Comparison of ENCODE assay signal across 8 cellular contexts in the genomic region with DNA sequence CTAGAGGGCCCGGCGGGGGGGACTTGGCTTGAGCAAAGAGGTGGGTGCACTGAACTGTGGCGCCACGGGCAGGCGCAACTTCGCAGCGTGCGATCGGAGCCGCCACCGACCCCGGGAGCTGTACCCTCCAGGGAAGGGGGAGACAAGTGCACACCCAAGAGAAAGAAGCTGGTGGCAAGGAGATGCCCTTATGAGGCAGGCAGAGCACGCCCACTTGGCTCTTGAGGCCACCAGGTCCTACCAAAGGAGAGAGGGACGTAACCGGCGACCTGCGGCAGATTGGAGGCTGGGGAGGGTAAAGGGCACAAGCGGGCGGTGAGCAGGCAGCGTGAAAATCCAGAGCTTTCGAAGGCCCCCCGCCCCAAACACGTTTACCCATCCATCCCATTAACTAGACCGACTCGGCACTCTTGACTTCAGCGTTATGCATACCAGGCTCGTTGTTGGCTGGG. TPM values are rescaled to one million over a fixed set of nuclear protein-coding genes. Genes with fewer than 3 reads are reported as not detected.
DNase-seq lines count a peak whose midpoint lies in the region; ATAC-seq and TF ChIP-seq lines count a peak whose summit lies in the region.

No MANE protein-coding gene starts in this region.

- POLR2A ChIA-PET in SK-N-SH (lab: Yijun Ruan, JAX): no interaction called here

- peak overlapping the region; percentile 72 for H2BK15ac ChIP-seq in neuronal stem cell (ENCODE audit: low read length)

- peaks cover 15% of the 10 kb centered on the region for H3F3A ChIP-seq in SK-N-SH (replicated peaks; ENCODE audit: insufficient read depth)

- H3K14ac ChIP-seq in neuronal stem cell (ENCODE audit: low read length): no peak overlapping the region

- H3K9me2 ChIP-seq in SK-N-SH: no peaks in the 10 kb centered on the region

- H3K79me1 ChIP-seq in neuronal stem cell (ENCODE audit: low read depth, low read length): no peaks in the 10 kb centered on the region

- peak overlapping the region; percentile 74 for H3K23ac ChIP-seq in neuronal stem cell (ENCODE audit: low read depth, low read length, poor library complexity)

- DNase-seq in SK-N-SH (peak; percentile 42), NCI-H345 (lab: John Stamatoyannopoulos, UW) (peak; percentile 33), coronary artery (ENCODE audit: low spot score) (no peak), neuronal stem cell (ENCODE audit: low spot score) (no peak), prostate gland (ENCODE audit: low spot score) (no peak), UCSD-AML1 (lab: John Stamatoyannopoulos, UW; ENCODE audit: unreplicated experiment) (no peak)
- DNase-seq in stimulated activated CD4-positive, alpha-beta T cell treated with anti-CD3 and anti-CD28 coated beads, Interleukin-2, amount 100 ng/mL, for 48 hours: no peak

- H2AFZ ChIP-seq in SK-N-SH (ENCODE audit: low read depth) (peak overlapping the region; percentile 90; the same call in 1 of the 2 replicates), neuronal stem cell (ENCODE audit: low read length) (peak overlapping the region; percentile 95)

- no peak for ATAC-seq in SK-N-SH treated with all-trans-retinoic acid at 6 μM for 48 hours

- H3K4me3 ChIP-seq in SK-N-SH (ENCODE audit: low read depth in 2 of 2, low read length in 1 of 2) (peak overlapping the region; percentile 51 to 64), coronary artery (peak overlapping the region; percentile 70), neuronal stem cell (ENCODE audit: low read length in 2 of 2) (peak overlapping the region; percentile 44 to 51), prostate gland (no peak overlapping the region)

- H3K27me3 ChIP-seq in SK-N-SH (ENCODE audit: insufficient read depth): peaks cover 26% of the 10 kb centered on the region; the same call in 1 of the 2 replicates
- H3K27me3 ChIP-seq in neuronal stem cell (ENCODE audit: control insufficient read depth in 3 of 3, insufficient read depth in 3 of 3, low read depth in 1 of 3, low read length in 3 of 3): peaks cover 52 to 89% (median 88%) of the 10 kb centered on the region in 3 experiments
- H3K27me3 ChIP-seq in prostate gland (replicated peaks; ENCODE audit: insufficient read depth): peaks cover 62% of the 10 kb centered on the region

- H3K4me1 ChIP-seq in SK-N-SH (ENCODE audit: control insufficient read depth in 1 of 2, insufficient read depth in 2 of 2, low read depth in 1 of 2, low read length in 1 of 2): peaks cover 19 to 36% of the 10 kb centered on the region in 2 experiments
- peaks cover 24 to 45% of the 10 kb centered on the region in 2 donors for H3K4me1 ChIP-seq in neuronal stem cell (ENCODE audit: control insufficient read depth in 2 of 2, insufficient read depth in 1 of 2, low read depth in 1 of 2, low read length in 2 of 2)
- H3K4me1 ChIP-seq in prostate gland (replicated peaks): peaks cover 11% of the 10 kb centered on the region

- peak overlapping the region; percentile 52 for H3K18ac ChIP-seq in neuronal stem cell (ENCODE audit: low read length)

- peak overlapping the region; percentile 13 for H2BK5ac ChIP-seq in neuronal stem cell (ENCODE audit: low read length)

- no peaks in the 10 kb centered on the region for H3K79me2 ChIP-seq in SK-N-SH (ENCODE audit: insufficient read depth)

- WGBS in SK-N-SH (ENCODE audit: low lambda C conversion rate): 26% methylated on average over 14 of the region's 27 CpGs
- WGBS in neuronal stem cell (ENCODE audit: extremely low coverage in 2 of 2, insufficient read length in 2 of 2, insufficient replicate concordance in 1 of 2), 2 donors: no CpG with 5 or more reads among the region's 27 CpGs
- 2% methylated on average over 17 of the region's 27 CpGs for WGBS in prostate gland

- no peak overlapping the region for H2BK120ac ChIP-seq in neuronal stem cell (ENCODE audit: low read depth, low read length)

- H3K9ac ChIP-seq in SK-N-SH: peak overlapping the region; percentile 27; the same call in 1 of the 2 replicates
- H3K9ac ChIP-seq in neuronal stem cell (ENCODE audit: low read depth, low read length, poor library complexity): no peak overlapping the region

- H3K4me2 ChIP-seq in SK-N-SH: peak overlapping the region; percentile 75
- H3K4me2 ChIP-seq in neuronal stem cell (ENCODE audit: insufficient read depth, low read length, poor library complexity, severe bottlenecking): peak overlapping the region; percentile 98

- TF ChIP-seq CTCF in SK-N-SH (IDR thresholded peaks at IDR 0.05): no peak
- no peak for TF ChIP-seq CTCF in coronary artery (IDR thresholded peaks at IDR 0.05)
- TF ChIP-seq CTCF in prostate gland (IDR thresholded peaks at IDR 0.05): no peak

- H3K36me3 ChIP-seq in SK-N-SH (replicated peaks in 1 of 2; ENCODE audit: control insufficient read depth in 1 of 2, insufficient read depth in 2 of 2, low read length in 1 of 2) (no peaks in the 10 kb centered on the region), neuronal stem cell (replicated peaks in 1 of 2; ENCODE audit: control insufficient read depth in 2 of 2, insufficient read depth in 2 of 2, low read length in 2 of 2) (no peaks in the 10 kb centered on the region), prostate gland (no peaks in the 10 kb centered on the region)

- intact Hi-C loops in prostate gland (cut with DNase I): loop anchor here (10.0 kb wide), 1 partner anchor 527 kb away; no protein-coding TSS in a partner anchor

- no peak overlapping the region for H2AK5ac ChIP-seq in neuronal stem cell (ENCODE audit: low read depth, low read length)

- H2BK12ac ChIP-seq in neuronal stem cell (ENCODE audit: low read length): no peak overlapping the region

- no peaks in the 10 kb centered on the region for H4K20me1 ChIP-seq in SK-N-SH (ENCODE audit: insufficient read depth)

- CTCF ChIA-PET in SK-N-SH (lab: Yijun Ruan, JAX): interaction anchor here (1.0 to 8.7 kb wide), 12 partner anchors 12 to 503 kb away, joined by 3 to 96 read pairs (median 4); a partner anchor contains a TSS

- H3K4ac ChIP-seq in neuronal stem cell (ENCODE audit: low read length): no peak overlapping the region

- no peaks in the 10 kb centered on the region for H3K9me3 ChIP-seq in SK-N-SH
- H3K9me3 ChIP-seq in neuronal stem cell (replicated peaks in 1 of 2; ENCODE audit: control insufficient read depth in 2 of 2, insufficient read depth in 1 of 2, low read depth in 1 of 2, low read length in 2 of 2): peaks cover 0 to 1% of the 10 kb centered on the region in 2 donors
- no peaks in the 10 kb centered on the region for H3K9me3 ChIP-seq in prostate gland

- H3K27ac ChIP-seq in SK-N-SH (ENCODE audit: low read depth in 2 of 2, low read length in 1 of 2): no peak overlapping the region
- peak overlapping the region in 1 of 2 donors; percentile 5 for H3K27ac ChIP-seq in coronary artery
- no peak overlapping the region for H3K27ac ChIP-seq in neuronal stem cell (replicated peaks; ENCODE audit: low read length)
- no peak overlapping the region for H3K27ac ChIP-seq in prostate gland

- no peak overlapping the region for H4K91ac ChIP-seq in neuronal stem cell (ENCODE audit: low read depth, low read length, poor library complexity)

- TF ChIP-seq POLR2A in prostate gland (IDR thresholded peaks at IDR 0.05): no peak

- no peak for TF ChIP-seq EP300 in SK-N-SH (IDR thresholded peaks at IDR 0.05; ENCODE audit: borderline replicate concordance in 1 of 2, low read depth in 1 of 2, low read length in 1 of 2)

- H4K8ac ChIP-seq in neuronal stem cell (ENCODE audit: low read depth, low read length): no peak overlapping the region

- no peak for TF ChIP-seq RAD21 in SK-N-SH (IDR thresholded peaks at IDR 0.05; ENCODE audit: low read length)

TF ChIP-seq in SK-N-SH, 30 proteins besides CTCF, POLR2A, EP300 and RAD21:
- no peak for TF ChIP-seq RFX5 (IDR thresholded peaks at IDR 0.05; ENCODE audit: low read length)
- 0 out of 2 replicates have a peak, but pooled peaks have one; percentile 37 for TF ChIP-seq EZH2phosphoT487 (IDR thresholded peaks at IDR 0.05; ENCODE audit: borderline replicate concordance, low read depth)

TF ChIP-seq in SK-N-SH treated with all-trans-retinoic acid at 6 μM for 48 hours, 23 proteins besides CTCF, POLR2A, EP300 and RAD21 (continues in another document):
- TF ChIP-seq, protein P1, sequence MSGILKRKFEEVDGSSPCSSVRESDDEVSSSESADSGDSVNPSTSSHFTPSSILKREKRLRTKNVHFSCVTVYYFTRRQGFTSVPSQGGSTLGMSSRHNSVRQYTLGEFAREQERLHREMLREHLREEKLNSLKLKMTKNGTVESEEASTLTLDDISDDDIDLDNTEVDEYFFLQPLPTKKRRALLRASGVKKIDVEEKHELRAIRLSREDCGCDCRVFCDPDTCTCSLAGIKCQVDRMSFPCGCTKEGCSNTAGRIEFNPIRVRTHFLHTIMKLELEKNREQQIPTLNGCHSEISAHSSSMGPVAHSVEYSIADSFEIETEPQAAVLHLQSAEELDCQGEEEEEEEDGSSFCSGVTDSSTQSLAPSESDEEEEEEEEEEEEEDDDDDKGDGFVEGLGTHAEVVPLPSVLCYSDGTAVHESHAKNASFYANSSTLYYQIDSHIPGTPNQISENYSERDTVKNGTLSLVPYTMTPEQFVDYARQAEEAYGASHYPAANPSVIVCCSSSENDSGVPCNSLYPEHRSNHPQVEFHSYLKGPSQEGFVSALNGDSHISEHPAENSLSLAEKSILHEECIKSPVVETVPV (CRISPR knock-in tag; IDR thresholded peaks at IDR 0.05): no peak
- TF ChIP-seq ZNF70 (CRISPR knock-in tag; IDR thresholded peaks at IDR 0.05) (no peak), CSDC2 (CRISPR knock-in tag; IDR thresholded peaks at IDR 0.05) (no peak), BACH2 (CRISPR knock-in tag; IDR thresholded peaks at IDR 0.05; ENCODE audit: borderline replicate concordance) (no peak), OSR1 (CRISPR knock-in tag; IDR thresholded peaks at IDR 0.05) (no peak), TOX (CRISPR knock-in tag; IDR thresholded peaks at IDR 0.05; ENCODE audit: borderline replicate concordance) (no peak), SNAI2 (CRISPR knock-in tag; IDR thresholded peaks at IDR 0.05) (no peak), ZNF8 (CRISPR knock-in tag; IDR thresholded peaks at IDR 0.05) (no peak), ZFP3 (CRISPR knock-in tag; IDR thresholded peaks at IDR 0.05) (no peak)

RNA-seq across cellular contexts. Expression of a gene that starts 1.0 kb away (rescaled TPM):
- polyA plus RNA-seq in SK-N-SH (2012; rRNA removed): 0.02 TPM in 2 replicates
- 0.03 TPM in 2 replicates for polyA plus RNA-seq in SK-N-SH (2012; cell fraction: cytosol; rRNA removed)
- polyA plus RNA-seq in SK-N-SH (2012; cell fraction: nucleus; rRNA removed): 0.13 and 0.15 TPM in 2 replicates
- 0.06 TPM for polyA plus RNA-seq in neuronal stem cell (2013, experiment 1 of 2)
- polyA plus RNA-seq in neuronal stem cell (2013, experiment 2 of 2): 0.10 TPM
- total RNA-seq in prostate gland: under 1 TPM in 1 of 2 donors, not detected in 1; 0.45 TPM

RNA-seq across cellular contexts. Expression of a gene that starts 16.4 kb away (rescaled TPM):
- polyA plus RNA-seq in SK-N-SH (2012; rRNA removed): 0.07 and 0.13 TPM in 2 replicates
- 0.09 and 0.12 TPM in 2 replicates for polyA plus RNA-seq in SK-N-SH (2012; cell fraction: cytosol; rRNA removed)
- polyA plus RNA-seq in SK-N-SH (2012; cell fraction: nucleus; rRNA removed): 0.22 and 0.37 TPM in 2 replicates
- 0.08 TPM for polyA plus RNA-seq in neuronal stem cell (2013, experiment 1 of 2)
- 0.10 TPM for polyA plus RNA-seq in neuronal stem cell (2013, experiment 2 of 2)
- 1 to 10 TPM in 1 of 2 donors, not detected in 1; 1.3 TPM for total RNA-seq in prostate gland

Comparison
In these comparisons a context has a peak if more than half of its experiments do, and no peak if none do; other contexts are left out.
1. DNase-seq: peak in SK-N-SH (single experiment) and NCI-H345 (single experiment); none in coronary artery (single experiment), neuronal stem cell (single experiment), prostate gland (single experiment), UCSD-AML1 (single experiment) and stimulated activated CD4-positive, alpha-beta T cell treated with anti-CD3 and anti-CD28 coated beads, Interleukin-2, amount 100 ng/mL, for 48 hours (0 of 2).
2. H3K4me3 ChIP-seq: peak in SK-N-SH (2 of 2), coronary artery (single experiment) and neuronal stem cell (2 of 2); none in prostate gland (0 of 2).